9 cellular contexts compared by ENCODE assay signal in genomic region chr6:98844244-98845161, GRCh38. TPM values are rescaled to one million over a fixed set of nuclear protein-coding genes. Genes with fewer than 3 reads are reported as not detected.
DNase-seq lines count a peak whose midpoint lies in the region; ATAC-seq and TF ChIP-seq lines count a peak whose summit lies in the region.
"Had no signal": no experiment of that assay in that cellular context is flagged by ENCODE, and none has a peak within 500 bp of the region (broad histone marks: within the 10 kb centered on the region; RNA-seq: fewer than 3 reads in every experiment).

No MANE protein-coding gene starts in this region.

- DNase-seq in BJ (ENCODE audit: low read depth) (no peak), HFF-Myc (ENCODE audit: extremely low read depth, low read depth) (no peak), brain microvascular endothelial cell (no peak), UCSD-AML1 (lab: John Stamatoyannopoulos, UW; ENCODE audit: unreplicated experiment) (no peak), LoVo (ENCODE audit: low spot score) (no peak)
- no peak for DNase-seq in naive thymus-derived CD8-positive, alpha-beta T cell

- peaks cover 0 to 8% (median 7%) of the 10 kb centered on the region in 3 donors for H3K36me3 Mint-ChIP-seq in naive thymus-derived CD8-positive, alpha-beta T cell

- no peak overlapping the region for H3K27ac ChIP-seq in brain microvascular endothelial cell

- peaks cover 0 to 1% (median 0%) of the 10 kb centered on the region in 9 donors for H3K9me3 Mint-ChIP-seq in naive thymus-derived CD8-positive, alpha-beta T cell

- H3K4me3 Mint-ChIP-seq in naive thymus-derived CD8-positive, alpha-beta T cell, result peak overlapping the region in 9 of 10 donors; percentile 16 to 75 (median 60)

- peaks cover 38% of the 10 kb centered on the region for H3K27me3 ChIP-seq in BJ (ENCODE audit: control insufficient read depth, insufficient read depth, low read length)
- H3K27me3 ChIP-seq in brain microvascular endothelial cell (replicated peaks), result peaks cover 90% of the 10 kb centered on the region

- H3K36me3 ChIP-seq in BJ (ENCODE audit: control insufficient read depth, insufficient read depth, low read length) (no peaks in the 10 kb centered on the region), brain microvascular endothelial cell (replicated peaks) (no peaks in the 10 kb centered on the region)

- TF ChIP-seq CTCF in BJ (IDR thresholded peaks at IDR 0.05; ENCODE audit: insufficient read depth, low read depth, low read length), result no peak
- no peak for TF ChIP-seq CTCF in HFF-Myc (IDR thresholded peaks at IDR 0.05; ENCODE audit: low read depth, low read length, missing control alignments)
- no peak for TF ChIP-seq CTCF in brain microvascular endothelial cell (IDR thresholded peaks at IDR 0.05; ENCODE audit: low read depth, low read length, missing control alignments)

- H3K27ac Mint-ChIP-seq in naive thymus-derived CD8-positive, alpha-beta T cell, result peak overlapping the region in 1 of 10 donors; percentile 44

- in situ Hi-C loops in brain microvascular endothelial cell (cut with HindIII; ENCODE audit: low pct_ligation_motif_present, low sequenced_read_pairs), result no loop called here

- peak in 1 of 2 donors; percentile 29 for ATAC-seq in naive thymus-derived CD8-positive, alpha-beta T cell
- ATAC-seq in HG03039 (IDR thresholded peaks at IDR 0.05; ENCODE audit: unreplicated experiment) (no peak), HG02938 (IDR thresholded peaks at IDR 0.05; ENCODE audit: unreplicated experiment) (no peak)

- CTCF ChIA-PET in BJ (lab: Yijun Ruan, JAX), result interaction anchor here (1.0 to 2.0 kb wide), 6 partner anchors 9 to 1349 kb away, joined by 3 to 9 read pairs (median 4); no protein-coding TSS in a partner anchor

- POLR2A ChIA-PET in BJ (lab: Charles Lee), result no interaction called here
- POLR2A ChIA-PET in naive thymus-derived CD8-positive, alpha-beta T cell (lab: Charles Lee), result no interaction called here

- peaks cover 57 to 97% (median 75%) of the 10 kb centered on the region in 5 donors for H3K27me3 Mint-ChIP-seq in naive thymus-derived CD8-positive, alpha-beta T cell

- peaks cover 19 to 44% (median 38%) of the 10 kb centered on the region in 4 donors for H3K4me1 Mint-ChIP-seq in naive thymus-derived CD8-positive, alpha-beta T cell

- H3K4me3 ChIP-seq in BJ (ENCODE audit: low read depth, low read length) (peak overlapping the region; percentile 27), HFF-Myc (replicated peaks; ENCODE audit: low read depth, low read length) (0 out of 2 replicates have a peak overlapping the region, but pooled peaks have one; percentile 4), brain microvascular endothelial cell (ENCODE audit: low read depth, low read length) (peak overlapping the region; percentile 39)

RNA-seq across cellular contexts. Expression of gene POU3F2, which starts 10.1 kb away (rescaled TPM):
- not detected in 2 replicates for polyA plus RNA-seq in BJ (2011; rRNA removed)
- not detected in 2 replicates for polyA minus RNA-seq in BJ (2011; rRNA and poly(A)+ RNA removed)
- not detected for total RNA-seq in naive thymus-derived CD8-positive, alpha-beta T cell
- polyA plus RNA-seq in naive thymus-derived CD8-positive, alpha-beta T cell, result not detected
- total RNA-seq: fibroblast of lung had no signal
- polyA plus RNA-seq: fibroblast of lung had no signal
